In genomic region chr1:154433161-154433681, GRCh38 we compare ENCODE assay signal across 11 cellular contexts. TPM values are rescaled to one million over a fixed set of nuclear protein-coding genes. Genes with fewer than 3 reads are reported as not detected.
A peak's percentile ranks its signal among the peaks of the same experiment; 100 is the strongest.
DNase-seq lines count a peak whose midpoint lies in the region; ATAC-seq, FAIRE-seq and TF ChIP-seq lines count a peak whose summit lies in the region.
"Had no signal": no experiment of that assay in that cellular context is flagged by ENCODE, and none has a peak within 500 bp of the region (broad histone marks: within the 10 kb centered on the region; RNA-seq: fewer than 3 reads in every experiment).

No MANE protein-coding gene starts in this region.

- H3K9me3 ChIP-seq in liver (ENCODE audit: control insufficient read depth in 4 of 4, low read length in 3 of 4) (no peaks in the 10 kb centered on the region), HepG2 (ENCODE audit: low read length) (no peaks in the 10 kb centered on the region), mesodermal cell (ENCODE audit: control insufficient read depth, low read length) (no peaks in the 10 kb centered on the region), upper lobe of right lung (no peaks in the 10 kb centered on the region)

- peaks cover 10% of the 10 kb centered on the region for H3K36me3 Mint-ChIP-seq in activated naive CD8-positive, alpha-beta T cell

- CTCF ChIA-PET in HepG2 (lab: Yijun Ruan, JAX; ENCODE audit: low intra/inter-chr PET ratio, low total read pairs), result no interaction called here

- no peak overlapping the region for H3K4me3 Mint-ChIP-seq in activated naive CD8-positive, alpha-beta T cell
- H3K4me3 Mint-ChIP-seq: activated B cell treated with CpG ODN at 0.5 μM for 24 hours had no signal

- peak overlapping the region; percentile 34 for H3K27ac Mint-ChIP-seq in activated naive CD8-positive, alpha-beta T cell
- H3K27ac Mint-ChIP-seq: activated B cell treated with CpG ODN at 0.5 μM for 24 hours had no signal

- in situ Hi-C loops in HepG2 (cut with HindIII; ENCODE audit: extremely low pct_ligation_motif_present, low pct_unique_long_range_greater_than_20kb), result no loop called here

- no peak for TF ChIP-seq RAD21 in liver (IDR thresholded peaks at IDR 0.05)
- TF ChIP-seq RAD21 in HepG2 (CRISPR knock-in tag; IDR thresholded peaks at IDR 0.05), result no peak

- H3K4me3 ChIP-seq in liver (ENCODE audit: low read depth in 1 of 3, low read length in 3 of 3) (no peak overlapping the region), HepG2 (replicated peaks in 1 of 3; ENCODE audit: insufficient read depth in 1 of 3, low read depth in 2 of 3, low read length in 3 of 3) (no peak overlapping the region), mesodermal cell (ENCODE audit: extremely low read depth, insufficient read depth, low read length, poor library complexity, severe bottlenecking) (no peak overlapping the region), upper lobe of right lung (no peak overlapping the region)

- H3K9ac ChIP-seq in liver (ENCODE audit: low read depth in 1 of 2, low read length in 2 of 2) (peak overlapping the region in 1 of 2 donors; percentile 37), HepG2 (ENCODE audit: insufficient read depth, low read depth, low read length) (no peak overlapping the region)

- no peaks in the 10 kb centered on the region for H3K79me2 ChIP-seq in HepG2 (ENCODE audit: insufficient read depth, low read length)

- H3K36me3 ChIP-seq in liver (ENCODE audit: control insufficient read depth in 4 of 4, insufficient read depth in 3 of 4, low read depth in 1 of 4, low read length in 3 of 4) (peaks cover 7 to 63% (median 50%) of the 10 kb centered on the region in 4 donors), HepG2 (replicated peaks in 1 of 2; ENCODE audit: control insufficient read depth in 1 of 2, insufficient read depth in 2 of 2, low read length in 2 of 2) (no peaks in the 10 kb centered on the region; a peak in 2 of 5 replicates), mesodermal cell (ENCODE audit: control insufficient read depth, insufficient read depth, low read length) (no peaks in the 10 kb centered on the region), upper lobe of right lung (peaks cover 65% of the 10 kb centered on the region)

- H3K27ac ChIP-seq in liver (ENCODE audit: low read depth in 1 of 2, low read length in 2 of 2) (peak overlapping the region; percentile 53 to 56), HepG2 (ENCODE audit: extremely low read length, insufficient read depth, low read length) (no peak overlapping the region), mesodermal cell (ENCODE audit: low read depth, low read length, severe bottlenecking) (peak overlapping the region; percentile 66), upper lobe of right lung (peak overlapping the region; percentile 80)

- H4K20me1 ChIP-seq in HepG2 (ENCODE audit: insufficient read depth, low read length), result no peaks in the 10 kb centered on the region

- H3K9me3 Mint-ChIP-seq in activated naive CD8-positive, alpha-beta T cell (ENCODE audit: low read depth), result no peaks in the 10 kb centered on the region
- H3K9me3 Mint-ChIP-seq: activated B cell treated with CpG ODN at 0.5 μM for 24 hours had no signal

- intact Hi-C loops in HepG2 (cut with micrococcal nuclease; ENCODE audit: unreplicated experiment), result no loop called here
- intact Hi-C loops in upper lobe of right lung (cut with DNase I), result no loop called here

- no peaks in the 10 kb centered on the region for H3K27me3 Mint-ChIP-seq in activated naive CD8-positive, alpha-beta T cell
- H3K27me3 Mint-ChIP-seq: activated B cell treated with CpG ODN at 0.5 μM for 24 hours had no signal

- no peak for ATAC-seq in HepG2
- peak; percentile 19 for ATAC-seq in upper lobe of right lung
- ATAC-seq in HG02884 (IDR thresholded peaks at IDR 0.05; ENCODE audit: unreplicated experiment), result no peak

- BruUV-seq in HepG2 (replicated peaks; lab: Mats Ljungman, UMichigan), result no TSS peak

- H3K4me2 ChIP-seq in HepG2 (ENCODE audit: low read depth, low read length), result no peak overlapping the region

- POLR2A ChIA-PET in HepG2 (lab: Yijun Ruan, JAX), result interaction anchor here (1.4 kb wide), 1 partner anchor 15 kb away, joined by 6 read pairs; no protein-coding TSS in a partner anchor

- H3K27me3 ChIP-seq in liver (ENCODE audit: control insufficient read depth in 4 of 4, insufficient read depth in 4 of 4, low read length in 3 of 4), result no peaks in the 10 kb centered on the region
- H3K27me3 ChIP-seq in HepG2 (ENCODE audit: control insufficient read depth in 1 of 2, insufficient read depth in 2 of 2, low read length in 2 of 2), result no peaks in the 10 kb centered on the region
- H3K27me3 ChIP-seq in upper lobe of right lung, result no peaks in the 10 kb centered on the region

- no peak for TF ChIP-seq POLR2A in HepG2 (IDR thresholded peaks at IDR 0.05; ENCODE audit: insufficient read depth in 1 of 2, low read depth in 2 of 2, low read length in 2 of 2)

- FAIRE-seq in HepG2 (lab: Jason Lieb, UNC), result no peak

- TF ChIP-seq CTCF in liver (IDR thresholded peaks at IDR 0.05; ENCODE audit: low read depth, low read length, missing input control), result no peak
- no peak for TF ChIP-seq CTCF in HepG2 (CRISPR knock-in tag; IDR thresholded peaks at IDR 0.05)
- no peak for TF ChIP-seq CTCF in upper lobe of right lung (IDR thresholded peaks at IDR 0.05)

- H3K4me1 Mint-ChIP-seq in activated naive CD8-positive, alpha-beta T cell (ENCODE audit: low read depth), result peaks cover 35% of the 10 kb centered on the region

- DNase-seq in HepG2 (ENCODE audit: low spot score), result no peak
- no peak for DNase-seq in upper lobe of right lung
- DNase-seq in NCI-H146 (lab: John Stamatoyannopoulos, UW), result no peak
- no peak for DNase-seq in NCI-H146 treated with DMSO at 0.1 percent for 48 hours (lab: John Stamatoyannopoulos, UW; ENCODE audit: unreplicated experiment)
- DNase-seq: activated B cell treated with CpG ODN at 0.5 μM for 24 hours, COR-L47, NCI-H1694 had no signal

- peaks cover 4 to 50% (median 19%) of the 10 kb centered on the region in 4 donors for H3K4me1 ChIP-seq in liver (ENCODE audit: control insufficient read depth in 4 of 4, insufficient read depth in 4 of 4, low read length in 3 of 4)
- peaks cover 11% of the 10 kb centered on the region for H3K4me1 ChIP-seq in HepG2 (ENCODE audit: insufficient read depth, low read length)
- H3K4me1 ChIP-seq in mesodermal cell (ENCODE audit: control insufficient read depth, insufficient read depth, low read length, poor library complexity, severe bottlenecking), result peaks cover 23% of the 10 kb centered on the region
- H3K4me1 ChIP-seq in upper lobe of right lung, result peaks cover 36% of the 10 kb centered on the region

- no peak for TF ChIP-seq EP300 in HepG2 (IDR thresholded peaks at IDR 0.05; ENCODE audit: low read depth in 2 of 2, low read length in 2 of 2)
- no peak for TF ChIP-seq EP300 in HepG2 (CRISPR knock-in tag; IDR thresholded peaks at IDR 0.05; ENCODE audit: borderline replicate concordance)

- WGBS in liver, result 80% methylated on average over 8 of the region's 8 CpGs
- 95% methylated on average over 4 of the region's 8 CpGs for WGBS in HepG2 (ENCODE audit: low lambda C conversion rate)
- WGBS in mesodermal cell (ENCODE audit: insufficient coverage in 2 of 2), 2 experiments, result 80 to 94% methylated on average over 1 to 4 of the region's 8 CpGs

- H2AFZ ChIP-seq in HepG2 (ENCODE audit: low read length), result no peak overlapping the region

TF ChIP-seq in liver, 16 proteins besides CTCF, POLR2A, EP300 and RAD21 (continues in another document):
- no peak for TF ChIP-seq JUND (IDR thresholded peaks at IDR 0.05)

TF ChIP-seq in HepG2, 621 proteins besides CTCF, POLR2A, EP300 and RAD21 (continues in another document):
- TF ChIP-seq PHF8 (CRISPR knock-in tag; IDR thresholded peaks at IDR 0.05) (no peak), CHD4 (IDR thresholded peaks at IDR 0.05; ENCODE audit: borderline replicate concordance, low read length) (no peak), MAX (IDR thresholded peaks at IDR 0.05) (no peak)

RNA-seq across cellular contexts. Expression of gene IL6R, which starts 28.1 kb away (rescaled TPM):
- total RNA-seq in liver (10 to 100 TPM; 47.0 to 67.6 TPM), HepG2 (2016; rRNA removed; fragmentation: Illumina TruSeq; extraction: Trizol) (3.5 and 5.0 TPM in 2 replicates), upper lobe of right lung (60.2 TPM)
- polyA plus RNA-seq in liver (10 to 100 TPM; 18.8 to 23.6 TPM), HepG2 (2011; rRNA removed) (24.5 and 30.5 TPM in 2 replicates)
- total RNA-seq in HepG2 (2016; cell fraction: cytosol; rRNA removed; fragmentation: Illumina TruSeq; extraction: Trizol; ENCODE audit: low read depth), result 0.71 and 0.91 TPM in 2 replicates
- 1.9 and 4.6 TPM in 2 replicates for total RNA-seq in HepG2 (2016; cell fraction: insoluble cytoplasmic fraction; rRNA removed; fragmentation: Illumina TruSeq; extraction: Trizol)
- total RNA-seq in HepG2 (2016; cell fraction: membrane; rRNA removed; fragmentation: Illumina TruSeq; extraction: Trizol), result 1.2 and 1.3 TPM in 2 replicates
- 3.7 and 4.0 TPM in 2 replicates for total RNA-seq in HepG2 (2016; cell fraction: nucleus; rRNA removed; fragmentation: Illumina TruSeq; extraction: Trizol)
- polyA plus RNA-seq in HepG2 (2011; cell fraction: cytosol; rRNA removed), result 15.2 and 20.2 TPM in 2 replicates
- 15.9 and 16.7 TPM in 2 replicates for polyA plus RNA-seq in HepG2 (2011; cell fraction: nucleus; rRNA removed)
- polyA plus RNA-seq in HepG2 (2012), result 13.7 and 18.5 TPM in 2 replicates
- 0.28 and 0.32 TPM in 2 replicates for polyA plus RNA-seq in HepG2 (2016; cell fraction: cytosol; fragmentation: Illumina TruSeq; extraction: Trizol; ENCODE audit: low read depth)
- 1.4 and 2.1 TPM in 2 replicates for polyA plus RNA-seq in HepG2 (2016; cell fraction: insoluble cytoplasmic fraction; fragmentation: Illumina TruSeq; extraction: Trizol; ENCODE audit: low read depth)
- polyA plus RNA-seq in HepG2 (2016; cell fraction: membrane; fragmentation: Illumina TruSeq; extraction: Trizol; ENCODE audit: low read depth), result 0.60 and 0.65 TPM in 2 replicates
- polyA plus RNA-seq in HepG2 (2016; cell fraction: nucleus; fragmentation: Illumina TruSeq; extraction: Trizol; ENCODE audit: insufficient read depth, low read depth), result 4.0 and 4.9 TPM in 2 replicates
- 13.3 and 63.4 TPM in 2 replicates for polyA minus RNA-seq in HepG2 (2011; rRNA and poly(A)+ RNA removed; ENCODE audit: low replicate concordance)
- polyA minus RNA-seq in HepG2 (2011; cell fraction: cytosol; rRNA and poly(A)+ RNA removed), result 10.3 and 13.7 TPM in 2 replicates
- 13.4 and 13.8 TPM in 2 replicates for polyA minus RNA-seq in HepG2 (2011; cell fraction: nucleus; rRNA and poly(A)+ RNA removed)
- polyA plus RNA-seq in mesodermal cell (2013, experiment 1 of 2), result 2.3 TPM
- 1.8 TPM for polyA plus RNA-seq in mesodermal cell (2013, experiment 2 of 2)
